In genomic region chr3:57929988-57930387, GRCh38 we compare ENCODE assay signal across 24 cellular contexts.
"Had no signal": no experiment of that assay in that cellular context is flagged by ENCODE, and none has a peak within 500 bp of the region (broad histone marks: within the 10 kb centered on the region; RNA-seq: fewer than 3 reads in every experiment).

No MANE protein-coding gene starts in this region.

- FAIRE-seq: endothelial cell of umbilical vein, frontal cortex, islet of Langerhans, keratinocyte had no signal

- H3K27me3 ChIP-seq: colonic mucosa, dorsolateral prefrontal cortex, esophagus muscularis mucosa, foreskin keratinocyte, gastroesophageal sphincter, heart left ventricle, left lung had no signal

- H3K27me3 Mint-ChIP-seq: naive thymus-derived CD4-positive, alpha-beta T cell had no signal

- H3K9me3 Mint-ChIP-seq: mesothelial cell of epicardium; naive thymus-derived CD4-positive, alpha-beta T cell; natural killer cell had no signal

- H3K36me3 ChIP-seq: colonic mucosa had no signal

- DNase-seq: colonic mucosa; cortex of kidney; dermis blood vessel endothelial cell; dorsolateral prefrontal cortex; effector CD4-positive, alpha-beta T cell; effector memory CD4-positive, alpha-beta T cell; foreskin keratinocyte; heart left ventricle; hippocampal formation; left cardiac atrium; left lung; left ventricle myocardium superior; lower lobe of right lung; mesenchymal stem cell; mucosa of descending colon; naive thymus-derived CD4-positive, alpha-beta T cell; natural killer cell had no signal

- H3K4me1 Mint-ChIP-seq: naive thymus-derived CD4-positive, alpha-beta T cell had no signal

- H3K27ac ChIP-seq: colonic mucosa, dorsolateral prefrontal cortex, foreskin keratinocyte, gastroesophageal sphincter, left lung, lower lobe of right lung had no signal

- H3K27ac Mint-ChIP-seq: mesothelial cell of epicardium; naive thymus-derived CD4-positive, alpha-beta T cell; natural killer cell had no signal

- H3K4me3 Mint-ChIP-seq: mesothelial cell of epicardium; naive thymus-derived CD4-positive, alpha-beta T cell; natural killer cell had no signal

- H3K4me3 ChIP-seq: colonic mucosa, dorsolateral prefrontal cortex, esophagus muscularis mucosa, gastroesophageal sphincter, heart left ventricle, left lung, lower lobe of right lung, mucosa of descending colon had no signal

- ATAC-seq: foreskin keratinocyte; gastroesophageal sphincter; heart left ventricle; left cardiac atrium; left lung; left ventricle myocardium superior; lower lobe of right lung; mucosa of descending colon; naive thymus-derived CD4-positive, alpha-beta T cell; natural killer cell had no signal

- H3K4me1 ChIP-seq: colonic mucosa, foreskin keratinocyte, left lung, lower lobe of right lung had no signal

- H3K9me3 ChIP-seq: colonic mucosa, esophagus muscularis mucosa, gastroesophageal sphincter, heart left ventricle, left lung, lower lobe of right lung, mucosa of descending colon had no signal
